In the genomic region with DNA sequence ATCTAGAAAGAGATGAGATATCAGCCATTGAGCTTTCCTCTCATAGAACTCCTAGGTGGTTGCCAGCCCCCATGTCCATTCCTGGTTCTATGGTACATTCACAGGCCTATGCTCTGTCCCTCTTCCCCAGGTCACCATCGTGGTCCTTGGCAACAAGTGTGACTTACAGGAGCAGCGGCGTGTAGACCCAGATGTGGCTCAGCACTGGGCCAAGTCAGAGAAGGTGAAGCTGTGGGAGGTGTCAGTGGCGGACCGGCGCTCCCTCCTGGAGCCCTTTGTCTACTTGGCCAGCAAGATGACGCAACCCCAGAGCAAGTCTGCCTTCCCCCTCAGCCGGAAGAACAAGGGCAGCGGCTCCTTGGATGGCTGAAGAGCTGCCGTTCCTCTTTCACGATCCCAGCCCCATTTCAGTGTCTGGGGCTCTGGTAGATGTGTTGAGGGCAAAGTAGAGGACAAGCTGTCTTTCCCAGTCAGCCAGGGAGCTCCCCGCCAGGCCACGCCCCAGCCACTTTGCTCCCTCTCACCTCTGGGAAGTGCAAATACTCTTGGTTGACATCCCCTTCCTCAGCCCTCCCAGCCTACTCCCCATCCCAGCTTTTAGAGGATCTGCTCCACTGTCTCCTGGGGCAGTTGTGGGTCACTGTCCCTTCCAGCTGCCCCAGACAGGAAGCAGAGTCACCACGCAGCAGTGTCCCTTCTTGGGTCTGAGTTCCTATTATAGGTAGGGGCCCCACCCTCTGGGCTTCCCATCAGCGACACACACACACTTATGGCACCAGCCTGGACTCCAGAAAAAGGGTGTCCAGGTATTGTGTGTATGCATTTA, we compare ENCODE assay signal across 2 cellular contexts.
TF ChIP-seq lines count a peak whose summit lies in the region.

No MANE protein-coding gene starts in this region.

TF ChIP-seq in A549, 52 proteins besides CTCF, POLR2A, EP300 and RAD21 (continued from another document):
- TF ChIP-seq BCL3 (IDR thresholded peaks at IDR 0.05) (no peak), KDM1A (IDR thresholded peaks at IDR 0.05; ENCODE audit: low read depth) (no peak), ZSCAN20 (CRISPR knock-in tag; IDR thresholded peaks at IDR 0.05) (no peak)
TF ChIP-seq in A549: peak in this region for 1.

TF ChIP-seq in HEK293T, 16 proteins besides CTCF, POLR2A, EP300 and RAD21 (continued from another document):
- TF ChIP-seq ZNF384 (IDR thresholded peaks at IDR 0.05) (no peak), SUZ12 (IDR thresholded peaks at IDR 0.05) (no peak), ARNT (IDR thresholded peaks at IDR 0.05) (no peak)
